24 cellular contexts compared by ENCODE assay signal in the genomic region with DNA sequence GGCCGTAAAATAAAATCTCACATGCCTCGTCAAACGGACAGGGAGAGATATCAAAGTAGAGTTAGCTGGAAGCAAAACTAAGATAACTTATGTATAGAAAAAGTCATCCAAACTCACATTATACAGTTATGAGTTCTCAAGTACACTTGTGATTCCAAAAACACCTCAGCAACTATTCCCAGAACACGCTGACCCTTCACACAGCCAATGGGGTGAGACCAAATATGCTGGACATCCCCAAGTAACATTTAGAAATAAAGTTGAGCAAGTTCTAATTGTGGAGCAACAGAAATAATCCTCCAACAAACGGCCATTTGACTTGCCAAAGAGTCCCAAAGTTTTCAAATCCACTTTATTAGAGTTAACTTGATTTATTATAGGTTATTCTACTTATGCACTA. TPM values are rescaled to one million over a fixed set of nuclear protein-coding genes. Genes with fewer than 3 reads are reported as not detected.
"Had no signal": no experiment of that assay in that cellular context is flagged by ENCODE, and none has a peak within 500 bp of the region (broad histone marks: within the 10 kb centered on the region; RNA-seq: fewer than 3 reads in every experiment).

No MANE protein-coding gene starts in this region.

- H3K27me3 Mint-ChIP-seq: IgD-negative memory B cell had no signal

- H3K36me3 ChIP-seq: SJSA1 had no signal

- DNase-seq: Kasumi-1, MM.1S, NCI-H1092 treated with DMSO at 0.1 percent for 48 hours, NCI-H1436, NCI-H187, NCI-H2029, NCI-H2081 treated with DMSO at 0.1 percent for 48 hours, NCI-H2171, NCI-H226, NCI-H446, NCI-H510A, NCI-H524 treated with DMSO at 0.1 percent for 48 hours, NCI-H69, NCI-H774, Right ventricle myocardium superior, RPMI8226, SIG-M5 had no signal

- H3K27ac ChIP-seq: HL-60, KMS-11, SJSA1, SK-N-MC had no signal

- H3K27me3 ChIP-seq: SJSA1 had no signal

- H3K9me3 Mint-ChIP-seq: IgD-negative memory B cell had no signal

- H3K4me3 ChIP-seq: K562, SJSA1, SK-N-MC had no signal

- H3K4me3 Mint-ChIP-seq: IgD-negative memory B cell had no signal

- H3K4me1 ChIP-seq: SJSA1 had no signal

- H3K9ac ChIP-seq: KMS-11 had no signal

- H3K9me3 ChIP-seq: SJSA1 had no signal

- H3K4me2 ChIP-seq: KMS-11 had no signal

- H3K27ac Mint-ChIP-seq: IgD-negative memory B cell had no signal

RNA-seq across cellular contexts. Expression of a gene that starts 52.4 kb away (rescaled TPM):
- total RNA-seq: K562, M059J, SJSA1 had no signal
